ENCODE assay signal across 12 cellular contexts in the genomic region with DNA sequence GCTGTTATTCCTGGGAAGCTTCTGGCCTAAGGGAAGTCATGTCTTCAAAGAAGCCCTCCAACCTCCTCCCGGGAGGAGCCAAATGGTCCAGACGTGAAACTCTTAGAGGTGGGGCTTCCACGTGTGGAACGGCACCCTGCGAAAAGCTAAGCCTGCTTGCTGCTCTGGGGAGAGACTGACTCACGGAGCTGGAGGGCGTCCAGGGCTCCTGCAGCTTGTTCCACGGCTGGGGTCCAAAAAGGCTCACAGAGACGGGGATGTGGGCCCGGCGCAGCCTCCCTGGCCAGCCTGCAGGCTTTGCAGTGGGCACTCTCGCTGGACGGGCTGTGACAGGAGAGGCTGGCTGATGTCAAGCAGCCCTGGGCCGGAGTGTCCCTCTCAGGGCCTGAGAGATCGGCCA.
DNase-seq lines count a peak whose midpoint lies in the region; ATAC-seq and TF ChIP-seq lines count a peak whose summit lies in the region.
"Had no signal": no experiment of that assay in that cellular context is flagged by ENCODE, and none has a peak within 500 bp of the region (broad histone marks: within the 10 kb centered on the region; RNA-seq: fewer than 3 reads in every experiment).

No MANE protein-coding gene starts in this region.

- peaks cover 0 to under 1% of the 10 kb centered on the region in 2 donors for H3K36me3 ChIP-seq in psoas muscle (ENCODE audit: insufficient read depth in 1 of 2, low read depth in 1 of 2)

- no peak for TF ChIP-seq CTCF in MCF 10A (IDR thresholded peaks at IDR 0.05; ENCODE audit: unreplicated experiment)
- no peak for TF ChIP-seq CTCF in psoas muscle (IDR thresholded peaks at IDR 0.05)

- no peaks in the 10 kb centered on the region for H3K9me3 Mint-ChIP-seq in MCF 10A (ENCODE audit: unreplicated experiment)
- H3K9me3 Mint-ChIP-seq: activated naive CD4-positive, alpha-beta T cell treated with anti-CD3 and anti-CD28 coated beads for 36 hours had no signal

- H3K4me1 ChIP-seq in psoas muscle: peaks cover 8% of the 10 kb centered on the region

- H3K4me3 ChIP-seq in psoas muscle: peak overlapping the region; percentile 30

- WGBS in psoas muscle, 3 donors: 15 to 23% (median 18%) methylated on average over 15 of the region's 15 CpGs

- ATAC-seq in left ventricle myocardium superior: peak; percentile 89
- ATAC-seq in psoas muscle: peak; percentile 61 to 88 (median 82)
- ATAC-seq in GM21576 (IDR thresholded peaks at IDR 0.05; ENCODE audit: unreplicated experiment): no peak
- no peak for ATAC-seq in HG02763 (IDR thresholded peaks at IDR 0.05; ENCODE audit: unreplicated experiment)

- no TSS peak for BruUV-seq in MCF 10A (replicated peaks; lab: Mats Ljungman, UMichigan)

- no peaks in the 10 kb centered on the region for H3K27me3 ChIP-seq in psoas muscle (ENCODE audit: insufficient read depth in 3 of 3, low read length in 2 of 3)

- H3K36me3 Mint-ChIP-seq in MCF 10A (ENCODE audit: insufficient read depth, unreplicated experiment): no peaks in the 10 kb centered on the region

- DNase-seq in Daoy (ENCODE audit: low read depth) (peak; percentile 70), MCF 10A (ENCODE audit: unreplicated experiment) (peak; percentile 68), left ventricle myocardium superior (peak; percentile 92), psoas muscle (peak; percentile 86 to 91), NCI-H1048 (lab: John Stamatoyannopoulos, UW) (no peak), RPMI8226 (no peak)
- DNase-seq: activated naive CD4-positive, alpha-beta T cell treated with anti-CD3 and anti-CD28 coated beads for 36 hours; mesendoderm; NCI-H187 treated with DMSO at 0.1 percent for 48 hours; T-helper 2 cell had no signal

- H3K4me3 Mint-ChIP-seq in MCF 10A (ENCODE audit: unreplicated experiment): no peak overlapping the region
- H3K4me3 Mint-ChIP-seq: activated naive CD4-positive, alpha-beta T cell treated with anti-CD3 and anti-CD28 coated beads for 36 hours had no signal

- CTCF ChIA-PET in MCF 10A (lab: Yijun Ruan, JAX): interaction anchor here (0.7 to 3.6 kb wide), 4 partner anchors 17 to 279 kb away, joined by 5 to 16 read pairs (median 8); a partner anchor contains a TSS

- POLR2A ChIA-PET in MCF 10A (lab: Yijun Ruan, JAX): interaction anchor here (0.9 to 1.7 kb wide), 4 partner anchors 10 to 119 kb away, joined by 3 to 8 read pairs (median 5); a partner anchor contains a TSS

- no peaks in the 10 kb centered on the region for H3K27me3 Mint-ChIP-seq in MCF 10A (ENCODE audit: insufficient read depth, unreplicated experiment)

- no peaks in the 10 kb centered on the region for H3K9me3 ChIP-seq in psoas muscle

- no peaks in the 10 kb centered on the region for H3K4me1 Mint-ChIP-seq in MCF 10A (ENCODE audit: insufficient read depth, unreplicated experiment)

- H3K27ac Mint-ChIP-seq in MCF 10A (ENCODE audit: low read depth, unreplicated experiment): no peak overlapping the region
- H3K27ac Mint-ChIP-seq: activated naive CD4-positive, alpha-beta T cell treated with anti-CD3 and anti-CD28 coated beads for 36 hours had no signal

- no peak overlapping the region for H3K27ac ChIP-seq in psoas muscle

- intact Hi-C loops in MCF 10A (cut with micrococcal nuclease) (no loop called here), left ventricle myocardium superior (cut with micrococcal nuclease) (no loop called here), psoas muscle (cut with DNase I) (no loop called here)

Comparison
In these comparisons a context has a peak if more than half of its experiments do, and no peak if none do; other contexts are left out.
1. DNase-seq: peak in Daoy (single experiment), MCF 10A (single experiment), left ventricle myocardium superior (single experiment) and psoas muscle (2 of 2); none in NCI-H1048 (single experiment) and RPMI8226 (single experiment).
2. ATAC-seq: peak in left ventricle myocardium superior (single experiment) and psoas muscle (4 of 4); none in GM21576 (single experiment) and HG02763 (single experiment).